In the genomic region with DNA sequence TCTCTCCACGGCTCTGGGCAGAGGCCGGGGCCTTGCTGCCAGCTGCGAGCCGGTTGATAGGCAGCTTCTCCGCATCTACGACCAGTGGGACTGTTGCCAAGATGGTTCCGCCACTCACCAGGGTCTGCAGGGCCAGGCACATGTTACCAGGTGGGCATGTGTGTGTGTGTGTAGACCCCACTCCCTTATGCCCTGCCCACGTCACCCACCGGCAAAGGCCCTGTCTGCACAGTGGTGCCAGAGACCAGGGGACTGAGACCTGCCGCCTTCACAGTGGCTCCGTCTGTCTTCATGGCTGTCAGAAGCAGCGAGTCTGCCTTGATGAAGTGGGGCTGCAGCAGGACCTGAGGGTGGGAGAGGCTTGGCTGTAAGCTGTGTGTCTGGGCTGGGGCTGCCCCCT, we compare ENCODE assay signal across 16 cellular contexts. TPM values are rescaled to one million over a fixed set of nuclear protein-coding genes. Genes with fewer than 3 reads are reported as not detected.
DNase-seq lines count a peak whose midpoint lies in the region; ATAC-seq and TF ChIP-seq lines count a peak whose summit lies in the region.
"Had no signal": no experiment of that assay in that cellular context is flagged by ENCODE, and none has a peak within 500 bp of the region (broad histone marks: within the 10 kb centered on the region; RNA-seq: fewer than 3 reads in every experiment).

No MANE protein-coding gene starts in this region.

- H3K27ac Mint-ChIP-seq in stimulated activated naive CD8-positive, alpha-beta T cell treated with anti-CD3 and anti-CD28 coated beads, Interleukin-15, amount 100 ng/mL, for 72 hours, result peak overlapping the region in 1 of 2 donors; percentile 93
- no peak overlapping the region for H3K27ac Mint-ChIP-seq in activated T-helper 17 cell treated with anti-CD3 and anti-CD28 coated beads, Interleukin-2, amount 50 U/mL, for 72 hours
- H3K27ac Mint-ChIP-seq: B cell had no signal

- H3K9me3 Mint-ChIP-seq in stimulated activated naive CD8-positive, alpha-beta T cell treated with anti-CD3 and anti-CD28 coated beads, Interleukin-15, amount 100 ng/mL, for 72 hours, result no peaks in the 10 kb centered on the region
- no peaks in the 10 kb centered on the region for H3K9me3 Mint-ChIP-seq in activated T-helper 17 cell treated with anti-CD3 and anti-CD28 coated beads, Interleukin-2, amount 50 U/mL, for 72 hours
- H3K9me3 Mint-ChIP-seq: effector memory CD8-positive, alpha-beta T cell had no signal

- H3K27me3 Mint-ChIP-seq in stimulated activated naive CD8-positive, alpha-beta T cell treated with anti-CD3 and anti-CD28 coated beads, Interleukin-15, amount 100 ng/mL, for 72 hours, result no peaks in the 10 kb centered on the region
- H3K27me3 Mint-ChIP-seq in activated T-helper 17 cell treated with anti-CD3 and anti-CD28 coated beads, Interleukin-2, amount 50 U/mL, for 72 hours, result no peaks in the 10 kb centered on the region
- H3K27me3 Mint-ChIP-seq: B cell; effector memory CD8-positive, alpha-beta T cell had no signal

- ATAC-seq in stimulated activated naive CD8-positive, alpha-beta T cell treated with anti-CD3 and anti-CD28 coated beads, Interleukin-15, amount 100 ng/mL, for 72 hours, result no peak
- no peak for ATAC-seq in stimulated activated naive CD8-positive, alpha-beta T cell treated with anti-CD3 and anti-CD28 coated beads, Interleukin-15, Interleukin-2, amounts not matched to agents 100 U/mL and 50 U/mL, for 24 hours
- ATAC-seq in activated T-helper 17 cell treated with anti-CD3 and anti-CD28 coated beads, Interleukin-2, amount 50 U/mL, for 72 hours (replicated peaks), result no peak

- intact Hi-C loops in esophagus muscularis mucosa (cut with DNase I), result no loop called here

- H3K36me3 ChIP-seq in mucosa of rectum (ENCODE audit: control insufficient read depth in 2 of 2, insufficient read depth in 2 of 2, low read length in 2 of 2) (peaks cover 44 to 45% of the 10 kb centered on the region in 2 donors), esophagus muscularis mucosa (peaks cover 17 to 67% (median 50%) of the 10 kb centered on the region in 4 donors)

- H3K27ac ChIP-seq in mucosa of rectum (ENCODE audit: low read depth in 2 of 2, low read length in 2 of 2) (peak overlapping the region; percentile 32 to 67), esophagus muscularis mucosa (replicated peaks in 1 of 4) (peak overlapping the region in 1 of 4 donors; percentile 50)
- H3K27ac ChIP-seq: brain microvascular endothelial cell, parathyroid adenoma had no signal

- TF ChIP-seq POLR2A in esophagus muscularis mucosa (IDR thresholded peaks at IDR 0.05; ENCODE audit: low read depth), result no peak

- peak overlapping the region; percentile 71 to 76 for H3K4me3 Mint-ChIP-seq in stimulated activated naive CD8-positive, alpha-beta T cell treated with anti-CD3 and anti-CD28 coated beads, Interleukin-15, amount 100 ng/mL, for 72 hours
- H3K4me3 Mint-ChIP-seq in activated T-helper 17 cell treated with anti-CD3 and anti-CD28 coated beads, Interleukin-2, amount 50 U/mL, for 72 hours, result peak overlapping the region; percentile 56

- TF ChIP-seq EP300 in esophagus muscularis mucosa (IDR thresholded peaks at IDR 0.05), result no peak

- H3K36me3 Mint-ChIP-seq in activated T-helper 17 cell treated with anti-CD3 and anti-CD28 coated beads, Interleukin-2, amount 50 U/mL, for 72 hours (ENCODE audit: low read depth), result peaks cover 61% of the 10 kb centered on the region

- H3K9ac ChIP-seq in mucosa of rectum (ENCODE audit: low read depth in 1 of 2, low read length in 2 of 2), result no peak overlapping the region
- H3K9ac ChIP-seq: parathyroid adenoma had no signal

- H3K27me3 ChIP-seq in mucosa of rectum (ENCODE audit: control insufficient read depth in 2 of 2, insufficient read depth in 2 of 2, low read length in 2 of 2) (no peaks in the 10 kb centered on the region), esophagus muscularis mucosa (no peaks in the 10 kb centered on the region)
- H3K27me3 ChIP-seq: brain microvascular endothelial cell, tibial nerve had no signal

- DNase-seq in stimulated activated naive CD8-positive, alpha-beta T cell treated with anti-CD3 and anti-CD28 coated beads, Interleukin-15, amount 100 ng/mL, for 72 hours, result no peak
- no peak for DNase-seq in stimulated activated naive CD8-positive, alpha-beta T cell treated with anti-CD3 and anti-CD28 coated beads, Interleukin-15, Interleukin-2, amounts not matched to agents 100 U/mL and 50 U/mL, for 24 hours
- DNase-seq in esophagus muscularis mucosa (ENCODE audit: extremely low spot score) (no peak), GM20000 (ENCODE audit: low spot score) (no peak), NCI-H1694 (lab: John Stamatoyannopoulos, UW) (no peak), SIG-M5 treated with dmso at 0.1 percent for 504 hours (lab: John Stamatoyannopoulos, UW; ENCODE audit: unreplicated experiment) (no peak)
- DNase-seq: activated gamma-delta T cell, DND-41, MM.1S had no signal

- no peaks in the 10 kb centered on the region for H3K9me3 ChIP-seq in mucosa of rectum (ENCODE audit: control insufficient read depth in 2 of 2, low read length in 2 of 2)
- no peaks in the 10 kb centered on the region for H3K9me3 ChIP-seq in esophagus muscularis mucosa
- H3K9me3 ChIP-seq: tibial nerve had no signal

- no peak for TF ChIP-seq CTCF in esophagus muscularis mucosa (IDR thresholded peaks at IDR 0.05)
- no peak for TF ChIP-seq CTCF in GM20000 (IDR thresholded peaks at IDR 0.05; ENCODE audit: extremely low read depth, missing control alignments)

- peaks cover 92% of the 10 kb centered on the region for H3K4me1 Mint-ChIP-seq in stimulated activated naive CD8-positive, alpha-beta T cell treated with anti-CD3 and anti-CD28 coated beads, Interleukin-15, amount 100 ng/mL, for 72 hours
- H3K4me1 Mint-ChIP-seq in activated T-helper 17 cell treated with anti-CD3 and anti-CD28 coated beads, Interleukin-2, amount 50 U/mL, for 72 hours, result peaks cover 26% of the 10 kb centered on the region

- no peak overlapping the region for H3K4me3 ChIP-seq in mucosa of rectum (ENCODE audit: low read length in 2 of 2)
- no peak overlapping the region for H3K4me3 ChIP-seq in esophagus muscularis mucosa
- H3K4me3 ChIP-seq: tibial nerve had no signal

- H3K4me1 ChIP-seq in mucosa of rectum (ENCODE audit: control insufficient read depth in 2 of 2, insufficient read depth in 2 of 2, low read length in 2 of 2) (peaks cover 52 to 62% of the 10 kb centered on the region in 2 donors), esophagus muscularis mucosa (peaks cover 47 to 95% (median 84%) of the 10 kb centered on the region in 4 donors)

- 71% methylated on average over 10 of the region's 12 CpGs for WGBS in esophagus muscularis mucosa

RNA-seq across cellular contexts. Expression of a gene that starts 17.7 kb away (rescaled TPM):
- total RNA-seq in activated T-helper 17 cell treated with anti-CD3 and anti-CD28 coated beads, Interleukin-2, amount 50 U/mL, for 72 hours, result 10 to 100 TPM; 65.5 to 74.1 TPM
- total RNA-seq in esophagus muscularis mucosa, result 10 to 100 TPM; 28.1 to 62.6 (median 39.7) TPM
